Comparison of ENCODE assay signal across 8 cellular contexts in genomic region chr10:89032141-89032814, GRCh38.
DNase-seq lines count a peak whose midpoint lies in the region; ATAC-seq lines count a peak whose summit lies in the region.

No MANE protein-coding gene starts in this region.

- DNase-seq in T1000 (lab: John Stamatoyannopoulos, UW), result peak; percentile 28
- peak; percentile 47 for DNase-seq in fibroblast of the conjunctiva (ENCODE audit: low read depth)
- DNase-seq in stimulated activated CD8-positive, alpha-beta memory T cell treated with anti-CD3 and anti-CD28 coated beads, Interleukin-2, amount 100 ng/mL, for 48 hours (ENCODE audit: low read depth in 2 of 2), result peak; percentile 54 to 64
- no peak for DNase-seq in AML-193 (lab: John Stamatoyannopoulos, UW)
- DNase-seq in NCI-H510A treated with DMSO at 0.1 percent for 48 hours (lab: John Stamatoyannopoulos, UW), result no peak

- ATAC-seq in GM18520 (IDR thresholded peaks at IDR 0.05; ENCODE audit: unreplicated experiment) (peak; percentile 42), HG02884 (IDR thresholded peaks at IDR 0.05; ENCODE audit: unreplicated experiment) (peak; percentile 82), GM19351 (IDR thresholded peaks at IDR 0.05; ENCODE audit: unreplicated experiment) (no peak)

Comparison
In these comparisons a context has a peak if more than half of its experiments do, and no peak if none do; other contexts are left out.
1. DNase-seq: peak in T1000 (single experiment), fibroblast of the conjunctiva (single experiment) and stimulated activated CD8-positive, alpha-beta memory T cell treated with anti-CD3 and anti-CD28 coated beads, Interleukin-2, amount 100 ng/mL, for 48 hours (2 of 2); none in AML-193 (0 of 2) and NCI-H510A treated with DMSO at 0.1 percent for 48 hours (single experiment).